23 cellular contexts compared by ENCODE assay signal in the genomic region with DNA sequence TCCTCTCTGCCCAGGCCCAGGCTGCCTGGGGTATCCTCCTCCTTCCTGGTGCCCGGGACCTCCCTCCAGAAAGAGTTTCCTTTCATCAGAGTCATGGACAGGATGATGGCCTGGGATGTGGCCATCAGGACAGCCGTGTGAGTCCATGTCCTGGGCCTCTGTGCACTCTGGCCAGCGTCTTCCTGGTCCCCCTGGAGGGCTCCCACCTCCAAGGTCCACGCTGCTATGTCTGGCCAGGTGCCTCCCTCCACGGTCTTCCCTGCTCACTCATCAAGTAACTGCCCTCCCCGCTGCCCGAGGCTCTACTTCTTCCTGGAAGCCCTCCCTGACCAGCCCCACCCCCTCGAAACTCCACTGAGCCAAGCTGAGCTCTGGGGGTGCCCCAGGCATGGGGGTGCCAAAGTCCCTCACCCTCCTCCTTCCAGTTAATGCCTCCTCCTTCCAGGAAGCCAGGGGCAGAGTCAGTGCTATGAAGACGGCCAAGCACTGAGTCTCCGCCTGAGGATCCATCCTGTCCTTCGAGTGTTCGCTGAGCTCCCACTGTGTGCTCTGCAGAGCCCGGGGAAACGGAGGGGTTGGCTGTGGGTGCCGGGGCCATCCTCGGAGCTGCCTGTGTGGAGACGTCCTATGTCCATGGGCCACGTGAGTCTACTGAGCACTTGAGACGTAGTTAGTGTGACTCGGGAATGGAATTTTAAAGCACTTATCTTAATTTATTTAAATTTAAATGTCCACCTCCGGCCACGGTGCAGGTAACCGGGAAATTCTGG. TPM values are rescaled to one million over a fixed set of nuclear protein-coding genes. Genes with fewer than 3 reads are reported as not detected.
DNase-seq lines count a peak whose midpoint lies in the region; ATAC-seq, FAIRE-seq and TF ChIP-seq lines count a peak whose summit lies in the region.
"Had no signal": no experiment of that assay in that cellular context is flagged by ENCODE, and none has a peak within 500 bp of the region (broad histone marks: within the 10 kb centered on the region; RNA-seq: fewer than 3 reads in every experiment).

No MANE protein-coding gene starts in this region.

- no peak overlapping the region for H2AFZ ChIP-seq in neuronal stem cell (ENCODE audit: low read length)

- H3K9ac ChIP-seq in kidney (ENCODE audit: low read length in 2 of 2), result no peak overlapping the region
- no peak overlapping the region for H3K9ac ChIP-seq in neuronal stem cell (ENCODE audit: low read depth, low read length, poor library complexity)
- H3K9ac ChIP-seq: BLaER1 treated with 17β-estradiol and CSF1 and Interleukin-3, amounts not matched to agents 10 nM and 100 nM had no signal

- H3K36me3 ChIP-seq in right atrium auricular region (no peaks in the 10 kb centered on the region), kidney (ENCODE audit: control insufficient read depth in 1 of 2, insufficient read depth in 2 of 2, low read length in 2 of 2) (no peaks in the 10 kb centered on the region), neuronal stem cell (replicated peaks in 1 of 2; ENCODE audit: control insufficient read depth in 2 of 2, insufficient read depth in 2 of 2, low read length in 2 of 2) (no peaks in the 10 kb centered on the region)
- H3K36me3 ChIP-seq: BLaER1 treated with 17β-estradiol and CSF1 and Interleukin-3, amounts not matched to agents 10 nM and 100 nM had no signal

- no peak overlapping the region for H3K23ac ChIP-seq in neuronal stem cell (ENCODE audit: low read depth, low read length, poor library complexity)

- H2BK12ac ChIP-seq in neuronal stem cell (ENCODE audit: low read length), result no peak overlapping the region

- intact Hi-C loops in Right ventricle myocardium inferior (cut with DNase I), result no loop called here
- intact Hi-C loops in kidney (cut with DNase I), result no loop called here

- H3K79me1 ChIP-seq in neuronal stem cell (ENCODE audit: low read depth, low read length), result peaks cover 2% of the 10 kb centered on the region

- H3K9me3 ChIP-seq in right atrium auricular region (peaks cover 0 to 13% of the 10 kb centered on the region in 2 donors), kidney (ENCODE audit: control insufficient read depth in 1 of 2, low read length in 2 of 2) (peaks cover 2 to 5% of the 10 kb centered on the region in 2 donors), neuronal stem cell (replicated peaks in 1 of 2; ENCODE audit: control insufficient read depth in 2 of 2, insufficient read depth in 1 of 2, low read depth in 1 of 2, low read length in 2 of 2) (peaks cover 0 to 30% of the 10 kb centered on the region in 2 donors)
- H3K9me3 ChIP-seq: A549, Caco-2 had no signal

- no peak overlapping the region for H3K14ac ChIP-seq in neuronal stem cell (ENCODE audit: low read length)

- H2AK5ac ChIP-seq in neuronal stem cell (ENCODE audit: low read depth, low read length), result no peak overlapping the region

- no peaks in the 10 kb centered on the region for H3K4me1 ChIP-seq in right atrium auricular region
- H3K4me1 ChIP-seq in kidney (ENCODE audit: control insufficient read depth in 1 of 2, insufficient read depth in 1 of 2, low read depth in 1 of 2, low read length in 2 of 2), result no peaks in the 10 kb centered on the region
- no peaks in the 10 kb centered on the region for H3K4me1 ChIP-seq in neuronal stem cell (ENCODE audit: control insufficient read depth in 2 of 2, insufficient read depth in 1 of 2, low read depth in 1 of 2, low read length in 2 of 2)
- H3K4me1 ChIP-seq: A549, Caco-2 had no signal

- no peak overlapping the region for H2BK15ac ChIP-seq in neuronal stem cell (ENCODE audit: low read length)

- no peak overlapping the region for H2BK5ac ChIP-seq in neuronal stem cell (ENCODE audit: low read length)

- no peak overlapping the region for H4K91ac ChIP-seq in neuronal stem cell (ENCODE audit: low read depth, low read length, poor library complexity)

- no peak overlapping the region for H4K8ac ChIP-seq in neuronal stem cell (ENCODE audit: low read depth, low read length)

- no peaks in the 10 kb centered on the region for H3K27me3 ChIP-seq in right atrium auricular region
- peaks cover 0 to 47% (median 0%) of the 10 kb centered on the region in 3 experiments for H3K27me3 ChIP-seq in neuronal stem cell (ENCODE audit: control insufficient read depth in 3 of 3, insufficient read depth in 3 of 3, low read depth in 1 of 3, low read length in 3 of 3)

- H3K27ac ChIP-seq in right atrium auricular region (no peak overlapping the region), kidney (ENCODE audit: low read depth in 2 of 2, low read length in 2 of 2) (no peak overlapping the region), neuronal stem cell (replicated peaks; ENCODE audit: low read length) (no peak overlapping the region)
- H3K27ac ChIP-seq: 22Rv1; A549; BLaER1 treated with 17β-estradiol and CSF1 and Interleukin-3, amounts not matched to agents 10 nM and 100 nM; C4-2B had no signal

- no peak for ATAC-seq in Right ventricle myocardium inferior
- ATAC-seq: A549; CD8-positive, alpha-beta T cell; GM12878 had no signal

- H2BK120ac ChIP-seq in neuronal stem cell (ENCODE audit: low read depth, low read length), result no peak overlapping the region

- no peak for TF ChIP-seq CTCF in right atrium auricular region (IDR thresholded peaks at IDR 0.05)
- no peak for TF ChIP-seq CTCF in kidney (IDR thresholded peaks at IDR 0.05; ENCODE audit: borderline replicate concordance, extremely low read depth, insufficient read depth)

- FAIRE-seq in kidney (lab: Jason Lieb, UNC), result no peak
- FAIRE-seq: A549, D721Med, G401.6, GM12878, GM12892, GM18507 had no signal

- H3K4me2 ChIP-seq in neuronal stem cell (ENCODE audit: insufficient read depth, low read length, poor library complexity, severe bottlenecking), result no peak overlapping the region
- H3K4me2 ChIP-seq: A549; BLaER1 treated with 17β-estradiol and CSF1 and Interleukin-3, amounts not matched to agents 10 nM and 100 nM had no signal

- H3K4ac ChIP-seq in neuronal stem cell (ENCODE audit: low read length), result no peak overlapping the region

- WGBS in neuronal stem cell (ENCODE audit: extremely low coverage in 2 of 2, insufficient read length in 2 of 2, insufficient replicate concordance in 1 of 2), 2 donors, result no CpG with 5 or more reads among the region's 23 CpGs

- peak overlapping the region; percentile 72 for H3K18ac ChIP-seq in neuronal stem cell (ENCODE audit: low read length)

- no peak overlapping the region for H3K4me3 ChIP-seq in right atrium auricular region
- no peak overlapping the region for H3K4me3 ChIP-seq in kidney (ENCODE audit: low read length in 2 of 2)
- no peak overlapping the region for H3K4me3 ChIP-seq in neuronal stem cell (ENCODE audit: low read length in 2 of 2)
- H3K4me3 ChIP-seq: A549; BLaER1 treated with 17β-estradiol and CSF1 and Interleukin-3, amounts not matched to agents 10 nM and 100 nM; GM12878 had no signal

- DNase-seq in Right ventricle myocardium inferior (ENCODE audit: missing footprints) (peak; percentile 56), right atrium auricular region (ENCODE audit: low spot score) (no peak), kidney (peak; percentile 39), neuronal stem cell (ENCODE audit: low spot score) (no peak), globus pallidus (ENCODE audit: low spot score) (no peak), GF-D8 (lab: John Stamatoyannopoulos, UW) (no peak), NCI-H1930 (lab: John Stamatoyannopoulos, UW) (no peak)
- DNase-seq: AML-193; Caco-2; Calu3; CD4-positive, alpha-beta T cell; CD8-positive, alpha-beta T cell; DMS79 treated with DMSO at 0.1 percent for 48 hours had no signal

RNA-seq across cellular contexts. Expression of a gene that starts 28.5 kb away (rescaled TPM):
- total RNA-seq in Right ventricle myocardium inferior (0.70 TPM), right atrium auricular region (under 1 TPM; 0.08 to 0.11 TPM), kidney (2.4 TPM)
- polyA plus RNA-seq in kidney (ENCODE audit: insufficient read depth, low read depth, low replicate concordance), result 0.15 TPM
- polyA plus RNA-seq in neuronal stem cell (2013, experiment 1 of 2), result 0.39 TPM
- 0.35 TPM for polyA plus RNA-seq in neuronal stem cell (2013, experiment 2 of 2)
- total RNA-seq: A172 had no signal

Comparison
In these comparisons a context has a peak if more than half of its experiments do, and no peak if none do; other contexts are left out.
1. DNase-seq: peak in Right ventricle myocardium inferior (single experiment) and kidney (single experiment); none in right atrium auricular region (single experiment), neuronal stem cell (single experiment), globus pallidus (single experiment), GF-D8 (single experiment) and NCI-H1930 (0 of 2).